ENCODE assay signal across 22 cellular contexts in the genomic region with DNA sequence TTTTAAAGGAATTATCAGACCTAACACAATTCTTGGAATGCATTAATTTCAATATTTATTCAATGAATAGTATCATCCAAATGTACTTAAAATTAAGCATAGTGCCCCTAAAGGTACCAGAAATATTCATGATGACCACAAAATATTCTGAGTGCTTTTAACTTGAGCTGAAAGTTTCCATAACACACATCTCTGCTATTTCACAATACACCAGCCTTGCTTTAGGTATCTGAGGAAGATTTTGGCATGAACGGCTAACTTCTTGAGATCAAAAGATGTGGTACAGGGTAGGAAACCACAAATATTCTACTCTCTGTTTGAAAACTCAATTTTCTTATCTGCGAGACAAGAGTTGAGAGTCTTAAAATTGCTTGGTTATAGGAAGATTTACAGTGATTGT.
"Had no signal": no experiment of that assay in that cellular context is flagged by ENCODE, and none has a peak within 500 bp of the region (broad histone marks: within the 10 kb centered on the region; RNA-seq: fewer than 3 reads in every experiment).

No MANE protein-coding gene starts in this region.

- H3K4me1 Mint-ChIP-seq: brain; naive thymus-derived CD4-positive, alpha-beta T cell had no signal

- H3K4me3 ChIP-seq: dorsolateral prefrontal cortex, prostate gland, right atrium auricular region, thyroid gland had no signal

- H3K9me3 Mint-ChIP-seq: brain had no signal

- DNase-seq: activated CD4-positive, alpha-beta T cell treated with anti-CD3 and anti-CD28 coated beads, Interleukin-2, amount 50 U/mL, for 4 hours; activated gamma-delta T cell treated with Interleukin-2 at 50 U/mL for 16 hours; activated T-cell treated with anti-CD3 and anti-CD28 coated beads for 4 hours; amniotic stem cell; caudate nucleus; dorsolateral prefrontal cortex; foreskin keratinocyte; glutamatergic neuron; hippocampal formation; left ventricle myocardium superior; mesenchymal stem cell; naive thymus-derived CD4-positive, alpha-beta T cell; stimulated activated CD4-positive, alpha-beta T cell treated with anti-CD3 and anti-CD28 coated beads, Interleukin-2, amount 100 ng/mL, for 24 hours; stimulated activated naive CD4-positive, alpha-beta T cell treated with Interleukin-2 at 50 U/mL for 16 hours; thyroid gland had no signal

- H3K36me3 Mint-ChIP-seq: activated naive CD4-positive, alpha-beta T cell treated with anti-CD3 and anti-CD28 coated beads, Interleukin-2, amount 50 U/mL, for 72 hours; brain had no signal

- H3K4me3 Mint-ChIP-seq: activated T-helper 1 cell treated with anti-CD3 and anti-CD28 coated beads, Interleukin-12 subunit alpha, Interleukin-12 subunit beta, Interleukin-2, Interleukin-4 antibody, amounts not matched to agents 30 ng/mL and 10 ng/mL and 1 ng/mL, durations not matched to agents 14 hours and 24 hours and 36 hours; brain; naive thymus-derived CD4-positive, alpha-beta T cell had no signal

- H3K27me3 ChIP-seq: dorsolateral prefrontal cortex, foreskin keratinocyte, right atrium auricular region, thyroid gland had no signal

- H3K4me1 ChIP-seq: foreskin keratinocyte, prostate gland, right atrium auricular region, thyroid gland had no signal

- H3K27ac Mint-ChIP-seq: activated naive CD4-positive, alpha-beta T cell treated with anti-CD3 and anti-CD28 coated beads, Interleukin-2, amount 50 U/mL, for 72 hours; activated T-helper 1 cell treated with anti-CD3 and anti-CD28 coated beads, Interleukin-12 subunit alpha, Interleukin-12 subunit beta, Interleukin-2, Interleukin-4 antibody, amounts not matched to agents 30 ng/mL and 10 ng/mL and 1 ng/mL, durations not matched to agents 14 hours and 24 hours and 36 hours; brain; naive thymus-derived CD4-positive, alpha-beta T cell had no signal

- H3K27ac ChIP-seq: dorsolateral prefrontal cortex, foreskin keratinocyte, prostate gland, right atrium auricular region, thyroid gland had no signal

- H3K36me3 ChIP-seq: prostate gland, right atrium auricular region, thyroid gland had no signal

- FAIRE-seq: colon, keratinocyte had no signal

- H3K9me3 ChIP-seq: prostate gland, right atrium auricular region, thyroid gland had no signal

- H3K27me3 Mint-ChIP-seq: brain; naive thymus-derived CD4-positive, alpha-beta T cell had no signal

- ATAC-seq: activated naive CD4-positive, alpha-beta T cell treated with anti-CD3 and anti-CD28 coated beads, Interleukin-2, amount 50 U/mL, for 72 hours; foreskin keratinocyte; left ventricle myocardium superior; naive thymus-derived CD4-positive, alpha-beta T cell had no signal
